In the genomic region with DNA sequence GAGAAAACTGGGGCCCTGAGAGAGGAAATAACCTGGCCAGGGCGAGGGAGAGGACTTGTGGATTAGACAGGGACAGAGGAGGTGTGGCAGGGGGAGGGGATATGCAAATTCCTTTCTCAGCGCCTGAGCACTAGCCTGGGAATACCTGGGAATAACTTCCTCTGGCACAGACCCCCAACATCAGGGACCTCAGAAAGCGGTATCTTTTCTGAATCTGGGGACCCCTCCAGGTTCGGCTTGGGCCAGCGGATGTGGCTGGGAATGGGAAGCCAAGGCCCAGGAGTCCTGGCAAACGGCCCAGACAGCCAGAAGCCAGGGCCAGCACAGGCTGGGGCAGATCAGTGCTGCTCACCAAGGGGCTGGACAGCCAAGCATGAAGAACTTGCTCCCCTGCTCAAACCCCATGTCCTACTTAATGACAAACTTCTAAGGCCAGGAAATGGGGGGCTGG, we compare ENCODE assay signal across 13 cellular contexts. TPM values are rescaled to one million over a fixed set of nuclear protein-coding genes. Genes with fewer than 3 reads are reported as not detected.
DNase-seq lines count a peak whose midpoint lies in the region; ATAC-seq and TF ChIP-seq lines count a peak whose summit lies in the region.
"Had no signal": no experiment of that assay in that cellular context is flagged by ENCODE, and none has a peak within 500 bp of the region (broad histone marks: within the 10 kb centered on the region; RNA-seq: fewer than 3 reads in every experiment).

No MANE protein-coding gene starts in this region.

- H3K9me3 Mint-ChIP-seq in endodermal cell: peaks cover 13% of the 10 kb centered on the region
- H3K9me3 Mint-ChIP-seq in chondrocyte (ENCODE audit: low read depth): no peaks in the 10 kb centered on the region

- no peak overlapping the region for H3K27ac ChIP-seq in endodermal cell (ENCODE audit: low read depth, low read length)
- H3K27ac ChIP-seq: PC-9 had no signal

- H3K27ac Mint-ChIP-seq in endodermal cell: peak overlapping the region; percentile 76
- no peak overlapping the region for H3K27ac Mint-ChIP-seq in chondrocyte (ENCODE audit: unreplicated experiment)
- H3K27ac Mint-ChIP-seq: activated naive CD8-positive, alpha-beta T cell had no signal

- WGBS in endodermal cell (ENCODE audit: insufficient coverage in 1 of 2, insufficient read length in 1 of 2), 2 experiments: 66% methylated on average over 6 of the region's 6 CpGs; no CpG with 5 or more reads in 1 of the 2 experiments

- H3K36me3 ChIP-seq in MG63 (no peaks in the 10 kb centered on the region), endodermal cell (ENCODE audit: control insufficient read depth, insufficient read depth, low read length) (no peaks in the 10 kb centered on the region)

- no peak overlapping the region for H3K9ac ChIP-seq in endodermal cell (ENCODE audit: extremely low read depth, low read length, poor library complexity, severe bottlenecking)

- no peaks in the 10 kb centered on the region for H3K27me3 ChIP-seq in MG63
- no peaks in the 10 kb centered on the region for H3K27me3 ChIP-seq in endodermal cell (ENCODE audit: control insufficient read depth, insufficient read depth, low read length, poor library complexity, severe bottlenecking)

- H3K4me3 ChIP-seq in MG63: no peak overlapping the region
- no peak overlapping the region for H3K4me3 ChIP-seq in endodermal cell (ENCODE audit: low read length)
- H3K4me3 ChIP-seq: PC-9 had no signal

- peaks cover 2% of the 10 kb centered on the region for H3K4me1 ChIP-seq in endodermal cell (ENCODE audit: control insufficient read depth, insufficient read depth, low read length)

- no peak overlapping the region for H3K4me3 Mint-ChIP-seq in endodermal cell
- H3K4me3 Mint-ChIP-seq in chondrocyte (ENCODE audit: unreplicated experiment): no peak overlapping the region
- H3K4me3 Mint-ChIP-seq: activated naive CD8-positive, alpha-beta T cell had no signal

- H3K9me3 ChIP-seq in MG63 (no peaks in the 10 kb centered on the region), endodermal cell (ENCODE audit: control insufficient read depth, low read length) (no peaks in the 10 kb centered on the region)

- H3K36me3 Mint-ChIP-seq in endodermal cell (ENCODE audit: low read depth): no peaks in the 10 kb centered on the region
- H3K36me3 Mint-ChIP-seq in chondrocyte (ENCODE audit: low read depth): no peaks in the 10 kb centered on the region
- H3K36me3 Mint-ChIP-seq: activated naive CD8-positive, alpha-beta T cell had no signal

- TF ChIP-seq CTCF in endodermal cell (conservative IDR thresholded peaks at IDR 0.05) (no peak), chondrocyte (IDR thresholded peaks at IDR 0.05) (no peak)

- ATAC-seq in GM18502 (IDR thresholded peaks at IDR 0.05; ENCODE audit: poor library complexity, unreplicated experiment): no peak
- no peak for ATAC-seq in HG03159 (IDR thresholded peaks at IDR 0.05; ENCODE audit: unreplicated experiment)

- peaks cover 11% of the 10 kb centered on the region for H3K4me1 Mint-ChIP-seq in endodermal cell
- peaks cover 3% of the 10 kb centered on the region for H3K4me1 Mint-ChIP-seq in chondrocyte (ENCODE audit: low read depth)

- DNase-seq in AG08396 (ENCODE audit: low spot score) (peak; percentile 70), MG63 (peak; percentile 37), endodermal cell (peak; percentile 90), lung microvascular endothelial cell (ENCODE audit: low read depth in 2 of 2) (peak; percentile 19 to 64), chondrocyte (ENCODE audit: low spot score) (no peak)
- DNase-seq in stimulated activated CD4-positive, alpha-beta T cell treated with anti-CD3 and anti-CD28 coated beads, Interleukin-2, amount 100 ng/mL, for 24 hours: no peak
- DNase-seq: activated CD4-positive, CD25-positive, alpha-beta regulatory T cell had no signal

- H3K27me3 Mint-ChIP-seq in endodermal cell (ENCODE audit: insufficient read depth) (no peaks in the 10 kb centered on the region), chondrocyte (ENCODE audit: low read depth) (peaks cover 2% of the 10 kb centered on the region)

RNA-seq across cellular contexts. Expression of a gene that starts 9.2 kb away (rescaled TPM):
- not detected in 2 replicates for total RNA-seq in MG63 (2014; rRNA removed; shearing (Covaris generic); ENCODE audit: low replicate concordance)
- total RNA-seq in endodermal cell (1 to 10 TPM in 1 of 2 donors, under 1 TPM in 1; 0.27 to 1.2 TPM), lung microvascular endothelial cell (not detected in 2 replicates), chondrocyte (not detected in 3 replicates)
- 1.6 TPM for polyA plus RNA-seq in endodermal cell (2013, experiment 1 of 2)
- polyA plus RNA-seq in endodermal cell (2013, experiment 2 of 2): 2.4 TPM
- total RNA-seq: endothelial cell of umbilical vein, subcutaneous adipose tissue had no signal
- polyA plus RNA-seq: endothelial cell of umbilical vein had no signal

RNA-seq across cellular contexts. Expression of a gene that starts 20.8 kb away (rescaled TPM):
- total RNA-seq in MG63 (2014; rRNA removed; shearing (Covaris generic); ENCODE audit: low replicate concordance): not detected in 2 replicates
- total RNA-seq in endodermal cell: 10 to 100 TPM in 1 of 2 donors, 1 to 10 TPM in 1; 4.9 to 18.5 TPM
- polyA plus RNA-seq in endodermal cell (2013, experiment 1 of 2): 3.5 TPM
- 2.4 TPM for polyA plus RNA-seq in endodermal cell (2013, experiment 2 of 2)
- total RNA-seq in lung microvascular endothelial cell: 1.1 and 1.6 TPM in 2 replicates
- total RNA-seq in chondrocyte: 0.26 to 0.27 TPM in 2 of 3 replicates, not detected in the other

RNA-seq across cellular contexts. Expression of a gene that starts 55.9 kb away (rescaled TPM):
- 188 and 259 TPM in 2 replicates for total RNA-seq in MG63 (2014; rRNA removed; shearing (Covaris generic); ENCODE audit: low replicate concordance)
- 10 to 100 TPM; 46.3 to 55.4 TPM for total RNA-seq in endodermal cell
- polyA plus RNA-seq in endodermal cell (2013, experiment 1 of 2): 55.8 TPM
- 56.3 TPM for polyA plus RNA-seq in endodermal cell (2013, experiment 2 of 2)
- total RNA-seq in lung microvascular endothelial cell: 62.5 and 63.9 TPM in 2 replicates
- total RNA-seq in chondrocyte: 35.1 to 52.8 TPM (median 39.9 TPM) in 3 replicates

Comparison
In these comparisons a context has a peak if more than half of its experiments do, and no peak if none do; other contexts are left out.
1. DNase-seq: peak in AG08396 (single experiment), MG63 (single experiment), endodermal cell (single experiment) and lung microvascular endothelial cell (2 of 2); none in stimulated activated CD4-positive, alpha-beta T cell treated with anti-CD3 and anti-CD28 coated beads, Interleukin-2, amount 100 ng/mL, for 24 hours (0 of 2) and chondrocyte (single experiment).